In the genomic region with DNA sequence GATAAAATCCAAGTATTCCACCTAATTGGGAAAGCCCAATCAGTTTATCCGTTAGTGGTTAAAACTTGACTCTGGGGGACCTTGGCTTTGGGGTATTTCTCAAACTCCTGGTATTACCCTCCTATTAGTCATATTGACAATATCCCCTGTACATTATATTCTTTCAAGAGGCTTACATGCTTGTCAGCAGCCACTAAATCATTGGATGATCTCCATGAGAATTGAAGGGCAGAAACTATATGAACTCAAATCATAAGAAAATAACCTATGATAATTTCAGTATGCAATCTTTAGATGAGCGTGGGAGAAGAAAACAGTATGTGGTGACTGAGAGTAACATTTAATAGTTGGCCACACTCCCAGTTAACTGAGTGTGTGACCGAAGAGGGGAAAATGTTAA, we compare ENCODE assay signal across 16 cellular contexts. TPM values are rescaled to one million over a fixed set of nuclear protein-coding genes. Genes with fewer than 3 reads are reported as not detected.
DNase-seq lines count a peak whose midpoint lies in the region; ATAC-seq and TF ChIP-seq lines count a peak whose summit lies in the region.
"Had no signal": no experiment of that assay in that cellular context is flagged by ENCODE, and none has a peak within 500 bp of the region (broad histone marks: within the 10 kb centered on the region; RNA-seq: fewer than 3 reads in every experiment).

No MANE protein-coding gene starts in this region.

- no peaks in the 10 kb centered on the region for H4K20me1 ChIP-seq in IMR-90 (ENCODE audit: insufficient read depth, low read length)
- H4K20me1 ChIP-seq in fibroblast of lung (ENCODE audit: control insufficient read depth, extremely low read depth, insufficient read depth, low read length) = no peaks in the 10 kb centered on the region

- H2BK120ac ChIP-seq in IMR-90 (ENCODE audit: low read depth, low read length) = no peak overlapping the region

- BruUV-seq in IMR-90 (replicated peaks; lab: Mats Ljungman, UMichigan) = no TSS peak

- CTCF ChIA-PET in IMR-90 (lab: Yijun Ruan, JAX) = interaction anchor here (0.7 kb wide), 1 partner anchor 133 kb away, joined by 3 read pairs; no protein-coding TSS in a partner anchor

- no peak overlapping the region for H4K91ac ChIP-seq in IMR-90 (ENCODE audit: insufficient read depth, low read depth, low read length)

- ATAC-seq in IMR-90 (ENCODE audit: low read depth) (no peak), foreskin keratinocyte (no peak)
- ATAC-seq: GM12878, HepG2 had no signal

- 0 out of 4 replicates have a peak overlapping the region, but pooled peaks of 1 of the 2 experiments have one; percentile 37 for H4K8ac ChIP-seq in IMR-90 (ENCODE audit: low read depth in 2 of 2, low read length in 2 of 2)

- H3K14ac ChIP-seq in IMR-90 (replicated peaks; ENCODE audit: low read depth, low read length) = no peak overlapping the region

- no peak overlapping the region for H3K4me3 ChIP-seq in IMR-90 (ENCODE audit: insufficient read depth, low read depth, low read length)
- H3K4me3 ChIP-seq in fibroblast of lung (replicated peaks in 1 of 4; ENCODE audit: control extremely low read depth in 1 of 4, insufficient read depth in 1 of 4, low read depth in 3 of 4, low read length in 4 of 4) = peak overlapping the region in 1 of 4 experiments; percentile 38
- no peak overlapping the region for H3K4me3 ChIP-seq in fibroblast of villous mesenchyme (ENCODE audit: low read depth, low read length)
- no peak overlapping the region for H3K4me3 ChIP-seq in skeletal muscle cell (ENCODE audit: low read depth, low read length)
- H3K4me3 ChIP-seq: GM12878 had no signal

- dilution Hi-C loops in IMR-90 (cut with HindIII; ENCODE audit: low sequenced_read_pairs, unreplicated experiment) = no loop called here

- H2BK5ac ChIP-seq in IMR-90 (ENCODE audit: low read depth, low read length, poor library complexity, severe bottlenecking) = peak overlapping the region; percentile 84

- H3K27ac ChIP-seq in IMR-90 (ENCODE audit: insufficient read depth, low read length) (peak overlapping the region; percentile 63; the same call in 1 of the 2 replicates), fibroblast of lung (ENCODE audit: insufficient read depth, low read length) (no peak overlapping the region), foreskin keratinocyte (no peak overlapping the region)
- H3K27ac ChIP-seq: C4-2B had no signal

- H3K79me2 ChIP-seq in fibroblast of lung (ENCODE audit: control insufficient read depth, insufficient read depth, low read length) = no peaks in the 10 kb centered on the region

- in situ Hi-C loops in IMR-90 (cut with MboI; ENCODE audit: low sequenced_read_pairs) = loop anchor here (5.0 kb wide), 1 partner anchor 52 kb away; no protein-coding TSS in a partner anchor

- H3K79me1 ChIP-seq in IMR-90 (ENCODE audit: low read depth in 1 of 2, low read length in 2 of 2) = peaks cover 19 to 28% of the 10 kb centered on the region in 2 experiments; a peak in 3 of 4 replicates

- H4K5ac ChIP-seq in IMR-90 (ENCODE audit: low read depth, low read length) = peak overlapping the region; percentile 82; the same call in 1 of the 2 replicates

- DNase-seq in IMR-90 = peak; percentile 41
- DNase-seq in fibroblast of lung (ENCODE audit: low read depth in 2 of 2) = peak in 1 of 2 donors; percentile 33
- DNase-seq in fibroblast of villous mesenchyme (ENCODE audit: low read depth) = peak; percentile 30
- DNase-seq in skeletal muscle cell (ENCODE audit: low read depth) = peak; percentile 56
- DNase-seq in foreskin keratinocyte = no peak
- DNase-seq in cerebellar cortex (ENCODE audit: low spot score) = no peak
- DNase-seq in NCI-H1930 (lab: John Stamatoyannopoulos, UW) = no peak
- DNase-seq in islet precursor cell = no peak
- DNase-seq: BE2C; CD4-positive, alpha-beta memory T cell; DMS79; GOT3; H9 had no signal

- H3K9me3 ChIP-seq in IMR-90 (ENCODE audit: control insufficient read depth, insufficient read depth, low read length) (no peaks in the 10 kb centered on the region), fibroblast of lung (ENCODE audit: control insufficient read depth, insufficient read depth, low read depth, low read length) (no peaks in the 10 kb centered on the region)
- H3K9me3 ChIP-seq: BE2C had no signal

- no peak for TF ChIP-seq CTCF in IMR-90 (conservative IDR thresholded peaks at IDR 0.05; ENCODE audit: low read depth, low read length)
- no peak for TF ChIP-seq CTCF in fibroblast of lung (conservative IDR thresholded peaks at IDR 0.05 in 1 of 2, IDR thresholded peaks at IDR 0.05 in 1 of 2; ENCODE audit: low read depth in 1 of 2, low read length in 2 of 2)
- no peak for TF ChIP-seq CTCF in fibroblast of villous mesenchyme (IDR thresholded peaks at IDR 0.05; ENCODE audit: insufficient read depth, low read depth, low read length)
- TF ChIP-seq CTCF in foreskin keratinocyte (conservative IDR thresholded peaks at IDR 0.05) = no peak

- no peak overlapping the region for H2AK9ac ChIP-seq in IMR-90 (replicated peaks; ENCODE audit: low read depth, low read length, poor library complexity)

- H3K23ac ChIP-seq in IMR-90 (ENCODE audit: low read depth, low read length) = peak overlapping the region; percentile 2; the same call in 1 of the 2 replicates

- no CpG with 5 or more reads among the region's 3 CpGs for WGBS in IMR-90 (ENCODE audit: extremely low coverage in 2 of 2, insufficient read length in 1 of 2), 2 experiments

- H3K4me2 ChIP-seq in IMR-90 (ENCODE audit: low read depth, low read length) = peak overlapping the region; percentile 74; the same call in 1 of the 2 replicates
- H3K4me2 ChIP-seq in fibroblast of lung (ENCODE audit: extremely low read depth, insufficient read depth, low read length) = peak overlapping the region; percentile 37

- TF ChIP-seq RAD21 in IMR-90 (IDR thresholded peaks at IDR 0.05; ENCODE audit: low read length) = no peak

- no peak overlapping the region for H3K56ac ChIP-seq in IMR-90 (ENCODE audit: extremely low read depth, insufficient read depth, low read length)

- peak overlapping the region; percentile 86; the same call in 1 of the 2 replicates for H3K18ac ChIP-seq in IMR-90 (ENCODE audit: low read depth, low read length)

- no peak overlapping the region for H2AFZ ChIP-seq in IMR-90 (replicated peaks; ENCODE audit: low read length, poor library complexity)
- no peak overlapping the region for H2AFZ ChIP-seq in fibroblast of lung (ENCODE audit: low read length)

- H3K27me3 ChIP-seq in IMR-90 (ENCODE audit: control insufficient read depth, insufficient read depth, low read length) = no peaks in the 10 kb centered on the region
- no peaks in the 10 kb centered on the region for H3K27me3 ChIP-seq in fibroblast of lung (ENCODE audit: control insufficient read depth, insufficient read depth, low read length)
- H3K27me3 ChIP-seq in foreskin keratinocyte = no peaks in the 10 kb centered on the region
- H3K27me3 ChIP-seq: BE2C had no signal

- no peak for TF ChIP-seq POLR2A in IMR-90 (IDR thresholded peaks at IDR 0.05; ENCODE audit: low read depth, low read length)

- no peak overlapping the region for H3K4ac ChIP-seq in IMR-90 (ENCODE audit: low read depth, low read length)

- H2BK20ac ChIP-seq in IMR-90 (ENCODE audit: low read depth, low read length) = no peak overlapping the region

- intact Hi-C loops in IMR-90 (cut with micrococcal nuclease) = no loop called here

- peaks cover 9% of the 10 kb centered on the region for H3K4me1 ChIP-seq in IMR-90 (ENCODE audit: control insufficient read depth, insufficient read depth, low read length)
- H3K4me1 ChIP-seq in fibroblast of lung (ENCODE audit: control insufficient read depth, extremely low read depth, insufficient read depth, low read length) = peaks cover 3% of the 10 kb centered on the region
- H3K4me1 ChIP-seq in foreskin keratinocyte = peaks cover 14% of the 10 kb centered on the region
- H3K4me1 ChIP-seq: BE2C had no signal

- peaks cover 11% of the 10 kb centered on the region for H3K36me3 ChIP-seq in IMR-90 (ENCODE audit: control insufficient read depth, insufficient read depth, low read length)
- H3K36me3 ChIP-seq in fibroblast of lung (ENCODE audit: control insufficient read depth, insufficient read depth, low read length) = no peaks in the 10 kb centered on the region

- POLR2A ChIA-PET in IMR-90 (lab: Charles Lee; ENCODE audit: unreplicated experiment) = no interaction called here

- no peak overlapping the region for H2AK5ac ChIP-seq in IMR-90 (ENCODE audit: low read depth, low read length)

- no peak overlapping the region for H2BK15ac ChIP-seq in IMR-90 (ENCODE audit: low read depth, low read length)

- no peaks in the 10 kb centered on the region; the same call in 1 of the 2 replicates for H3K9me1 ChIP-seq in IMR-90 (ENCODE audit: insufficient read depth, low read length)

- H3K9ac ChIP-seq in IMR-90 (ENCODE audit: low read depth, low read length) (no peak overlapping the region), fibroblast of lung (ENCODE audit: insufficient read depth, low read length) (no peak overlapping the region)

TF ChIP-seq in IMR-90, 13 proteins besides CTCF, POLR2A, EP300 and RAD21:
- no peak for TF ChIP-seq RCOR1 (IDR thresholded peaks at IDR 0.05; ENCODE audit: insufficient replicate concordance, low read length)
TF ChIP-seq in IMR-90: peak in this region for 0.

RNA-seq across cellular contexts. Expression of a gene that starts 58.8 kb away (rescaled TPM):
- 55.6 and 81.1 TPM in 2 replicates for total RNA-seq in IMR-90 (2012; rRNA removed)
- polyA plus RNA-seq in IMR-90 (2012; rRNA removed) = 38.0 and 44.9 TPM in 2 replicates
- polyA plus RNA-seq in IMR-90 (2012; cell fraction: cytosol; rRNA removed) = 8.0 and 16.0 TPM in 2 replicates
- polyA plus RNA-seq in IMR-90 (2012; cell fraction: nucleus; rRNA removed; ENCODE audit: low replicate concordance) = 14.0 and 68.8 TPM in 2 replicates
- total RNA-seq in fibroblast of lung = 39.5 and 42.6 TPM in 2 replicates
- 40.7 and 49.4 TPM in 2 replicates for polyA plus RNA-seq in fibroblast of lung
- polyA plus RNA-seq in fibroblast of lung (2012) = 33.3 and 46.1 TPM in 2 replicates
- polyA minus RNA-seq in fibroblast of lung (ENCODE audit: low replicate concordance) = 9.1 and 9.9 TPM in 2 replicates
- 50.3 and 68.7 TPM in 2 replicates for total RNA-seq in fibroblast of villous mesenchyme
- 78.2 and 88.1 TPM in 2 replicates for total RNA-seq in foreskin keratinocyte
- 59.5 and 77.5 TPM in 2 replicates for polyA plus RNA-seq in foreskin keratinocyte

Comparison
In these comparisons a context has a peak if more than half of its experiments do, and no peak if none do; other contexts are left out.
1. DNase-seq: peak in IMR-90 (single experiment), fibroblast of villous mesenchyme (single experiment) and skeletal muscle cell (single experiment); none in foreskin keratinocyte (0 of 2), cerebellar cortex (single experiment), NCI-H1930 (0 of 2) and islet precursor cell (single experiment).